8 cellular contexts compared by ENCODE assay signal in the genomic region with DNA sequence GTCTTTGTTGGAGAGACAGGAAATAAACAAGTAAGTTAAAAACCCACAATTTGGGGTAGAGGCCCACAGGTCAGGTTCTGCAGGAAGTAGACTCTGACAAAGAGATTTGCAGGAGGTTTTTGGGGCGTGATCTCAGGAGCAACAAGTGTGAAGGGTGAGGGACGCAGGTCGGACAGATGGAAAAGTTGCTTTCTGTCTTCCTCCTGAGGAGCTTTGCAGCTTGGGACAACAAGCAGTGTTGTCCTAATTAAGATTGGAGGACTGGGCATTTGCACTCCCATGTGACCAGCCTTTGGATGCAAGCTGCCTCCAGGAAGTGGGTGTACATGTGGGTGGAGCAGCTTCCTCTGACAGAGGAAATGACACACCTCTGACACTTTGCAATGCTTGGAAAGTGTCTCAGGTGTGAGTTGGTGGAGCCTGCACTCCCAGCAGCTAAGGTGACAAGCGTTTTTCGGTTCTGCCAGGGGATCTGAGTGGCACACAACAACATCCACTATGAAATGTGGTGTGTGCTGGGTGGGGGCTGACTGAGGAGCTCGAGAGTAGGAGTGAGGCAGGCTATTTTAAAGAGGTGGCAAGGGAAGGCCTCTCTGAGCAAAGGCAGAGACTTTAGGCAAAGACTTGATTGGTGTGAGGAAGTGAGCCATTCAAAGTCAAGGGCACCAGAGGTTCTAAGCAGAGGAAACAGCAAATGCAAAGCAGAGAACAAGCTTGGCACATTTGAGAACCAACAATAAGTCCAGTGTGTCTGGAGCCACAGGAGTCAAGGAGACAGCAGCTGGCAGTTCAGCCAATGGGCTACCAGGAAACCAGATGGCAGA.
DNase-seq lines count a peak whose midpoint lies in the region; ATAC-seq lines count a peak whose summit lies in the region.

No MANE protein-coding gene starts in this region.

- DNase-seq in left cardiac atrium: no peak
- no peak for DNase-seq in Right ventricle myocardium superior
- DNase-seq in activated CD4-positive, alpha-beta T cell treated with anti-CD3 and anti-CD28 coated beads, Interleukin-2, amount 50 U/mL, for 48 hours: peak; percentile 60 to 70
- peak; percentile 37 to 69 (median 62) for DNase-seq in stimulated activated CD4-positive, alpha-beta T cell treated with anti-CD3 and anti-CD28 coated beads, TNF-alpha, amount 100 ng/mL, for 48 hours (ENCODE audit: low read depth in 3 of 3)
- no peak for DNase-seq in SIG-M5 (lab: John Stamatoyannopoulos, UW)
- no peak for DNase-seq in left lobe of liver (ENCODE audit: low spot score)

- intact Hi-C loops in left cardiac atrium (cut with DNase I) (no loop called here), Right ventricle myocardium superior (cut with DNase I) (no loop called here)

- ATAC-seq in left cardiac atrium: peak; percentile 51 to 79
- no peak for ATAC-seq in Right ventricle myocardium superior (ENCODE audit: poor library complexity)
- peak; percentile 78 for ATAC-seq in esophagus mucosa
- no peak for ATAC-seq in GM18868 (IDR thresholded peaks at IDR 0.05; ENCODE audit: unreplicated experiment)
- ATAC-seq in left lobe of liver: no peak

Comparison
In these comparisons a context has a peak if more than half of its experiments do, and no peak if none do; other contexts are left out.
1. ATAC-seq: peak in left cardiac atrium (2 of 2) and esophagus mucosa (single experiment); none in Right ventricle myocardium superior (single experiment), GM18868 (single experiment) and left lobe of liver (single experiment).
2. DNase-seq: peak in activated CD4-positive, alpha-beta T cell treated with anti-CD3 and anti-CD28 coated beads, Interleukin-2, amount 50 U/mL, for 48 hours (2 of 2) and stimulated activated CD4-positive, alpha-beta T cell treated with anti-CD3 and anti-CD28 coated beads, TNF-alpha, amount 100 ng/mL, for 48 hours (3 of 3); none in left cardiac atrium (single experiment), Right ventricle myocardium superior (single experiment), SIG-M5 (single experiment) and left lobe of liver (single experiment).